In genomic region chr3:86073799-86074198, GRCh38 we compare ENCODE assay signal across 2 cellular contexts.
TF ChIP-seq lines count a peak whose summit lies in the region.

No MANE protein-coding gene starts in this region.

TF ChIP-seq in A549, 52 proteins besides CTCF, POLR2A, EP300 and RAD21 (continued from another document):
- TF ChIP-seq HMGXB4 (CRISPR knock-in tag; IDR thresholded peaks at IDR 0.05; ENCODE audit: borderline replicate concordance) (no peak), CHD2 (IDR thresholded peaks at IDR 0.05; ENCODE audit: low read length, partially characterized antibody) (no peak), MAFK (IDR thresholded peaks at IDR 0.05; ENCODE audit: partially characterized antibody) (peak; percentile 79), PBX3 (IDR thresholded peaks at IDR 0.05) (no peak), GATA3 (IDR thresholded peaks at IDR 0.05; ENCODE audit: borderline replicate concordance) (no peak)
TF ChIP-seq in A549: peak in this region for 1.

TF ChIP-seq in K562, 482 proteins besides CTCF, POLR2A, EP300 and RAD21 (continued from another document):
- TF ChIP-seq EZH2 (IDR thresholded peaks at IDR 0.05; ENCODE audit: borderline replicate concordance, low read depth, low read length) (no peak), GATA2 (CRISPR knock-in tag; IDR thresholded peaks at IDR 0.05) (no peak), MAFK (IDR thresholded peaks at IDR 0.05; ENCODE audit: low read length) (peak; percentile 21; the same call in 1 of the 2 replicates), ZNF699 (CRISPR knock-in tag; IDR thresholded peaks at IDR 0.05; ENCODE audit: insufficient replicate concordance) (no peak), NR1H2 (CRISPR knock-in tag; IDR thresholded peaks at IDR 0.05) (no peak), ZNF586 (CRISPR knock-in tag; conservative IDR thresholded peaks at IDR 0.05) (no peak), ZNF507 (tag; conservative IDR thresholded peaks at IDR 0.05) (no peak), KHSRP (IDR thresholded peaks at IDR 0.05) (no peak)
TF ChIP-seq in K562: peak in this region for 3.
